In genomic region chr2:202374383-202374782, GRCh38 we compare ENCODE assay signal across 8 cellular contexts. TPM values are rescaled to one million over a fixed set of nuclear protein-coding genes. Genes with fewer than 3 reads are reported as not detected.
A peak's percentile ranks its signal among the peaks of the same experiment; 100 is the strongest.
DNase-seq lines count a peak whose midpoint lies in the region; ATAC-seq and TF ChIP-seq lines count a peak whose summit lies in the region.
"Not testable (repeated sequence)": the region's sequence is repeated elsewhere in the genome, so short reads cannot be mapped to it uniquely, and the experiment has no call there.

No MANE protein-coding gene starts in this region.

- H3K36me3 ChIP-seq in BLaER1; HUES6 (ENCODE audit: control insufficient read depth, insufficient read depth, low read length); esophagus squamous epithelium; lung (ENCODE audit: control insufficient read depth in 2 of 2, insufficient read depth in 2 of 2, low read length in 2 of 2); ovary; subcutaneous abdominal adipose tissue (ENCODE audit: control insufficient read depth in 5 of 5, insufficient read depth in 5 of 5, low read length in 5 of 5): not testable (repeated sequence)

- not testable (repeated sequence) for TF ChIP-seq CTCF in esophagus squamous epithelium (IDR thresholded peaks at IDR 0.05); lung (IDR thresholded peaks at IDR 0.05; ENCODE audit: control extremely low read depth, extremely low read depth); ovary (IDR thresholded peaks at IDR 0.05)

- not testable (repeated sequence) for ATAC-seq in lung (ENCODE audit: insufficient read depth, low FRiP score)

- H3K27ac Mint-ChIP-seq in T-helper 2 cell treated with Interferon-gamma antibody and Interleukin-4, amounts not matched to agents 5 μg/mL and 100 μg/mL, for 36 hours; activated naive CD8-positive, alpha-beta T cell: not testable (repeated sequence)

- not testable (repeated sequence) for H3K9me3 Mint-ChIP-seq in T-helper 2 cell treated with Interferon-gamma antibody and Interleukin-4, amounts not matched to agents 5 μg/mL and 100 μg/mL, for 36 hours; activated naive CD8-positive, alpha-beta T cell (ENCODE audit: low read depth)

- H3K27me3 Mint-ChIP-seq in T-helper 2 cell treated with Interferon-gamma antibody and Interleukin-4, amounts not matched to agents 5 μg/mL and 100 μg/mL, for 36 hours (ENCODE audit: low read depth); activated naive CD8-positive, alpha-beta T cell: not testable (repeated sequence)

- 89% methylated on average over 22 of the region's 22 CpGs for WGBS in esophagus squamous epithelium, 2 donors
- WGBS in lung, 2 donors, result 75 to 87% methylated on average over 22 of the region's 22 CpGs
- 92 to 94% (median 92%) methylated on average over 22 of the region's 22 CpGs for WGBS in ovary, 3 donors

- not testable (repeated sequence) for TF ChIP-seq POLR2A in esophagus squamous epithelium (IDR thresholded peaks at IDR 0.05); ovary (IDR thresholded peaks at IDR 0.05)

- H3K4me1 Mint-ChIP-seq in T-helper 2 cell treated with Interferon-gamma antibody and Interleukin-4, amounts not matched to agents 5 μg/mL and 100 μg/mL, for 36 hours (ENCODE audit: low read depth), result peaks cover 17% of the 10 kb centered on the region
- H3K4me1 Mint-ChIP-seq in activated naive CD8-positive, alpha-beta T cell (ENCODE audit: low read depth), result peaks cover 23% of the 10 kb centered on the region

- 0 out of 2 replicates have a peak overlapping the region, but pooled peaks have one; percentile 87 for H3K9ac ChIP-seq in BLaER1
- peak overlapping the region; percentile 61 for H3K9ac ChIP-seq in HUES6 (ENCODE audit: low read length)
- not testable (repeated sequence) for H3K9ac ChIP-seq in subcutaneous abdominal adipose tissue (ENCODE audit: low read length in 5 of 5)

- peak overlapping the region; percentile 83; the same call in 1 of the 2 replicates for H3K4me3 ChIP-seq in BLaER1
- H3K4me3 ChIP-seq in HUES6 (ENCODE audit: low read depth, low read length), result peak overlapping the region; percentile 92
- peak overlapping the region in 2 of 4 donors; percentile 86 to 90 for H3K4me3 ChIP-seq in esophagus squamous epithelium
- not testable (repeated sequence) for H3K4me3 ChIP-seq in lung, ovary
- H3K4me3 ChIP-seq in subcutaneous abdominal adipose tissue (ENCODE audit: low read depth in 1 of 5, low read length in 5 of 5), result peak overlapping the region in 3 of 5 donors; percentile 91 to 99 (median 92)

- 0 out of 2 replicates have a peak overlapping the region, but pooled peaks have one; percentile 87 for H3K4me2 ChIP-seq in BLaER1

- H3K4me3 Mint-ChIP-seq in T-helper 2 cell treated with Interferon-gamma antibody and Interleukin-4, amounts not matched to agents 5 μg/mL and 100 μg/mL, for 36 hours, result peak overlapping the region; percentile 1
- H3K4me3 Mint-ChIP-seq in activated naive CD8-positive, alpha-beta T cell, result peak overlapping the region; percentile 98

- not testable (repeated sequence) for H3K27ac ChIP-seq in BLaER1, ovary
- peak overlapping the region; percentile 97; the same call in 1 of the 2 replicates for H3K27ac ChIP-seq in HUES6 (ENCODE audit: low read depth, low read length)
- H3K27ac ChIP-seq in esophagus squamous epithelium, result peak overlapping the region in 3 of 4 donors; percentile 98
- peak overlapping the region; percentile 33 to 97 for H3K27ac ChIP-seq in lung (ENCODE audit: low read depth in 1 of 2, low read length in 1 of 2)
- H3K27ac ChIP-seq in subcutaneous abdominal adipose tissue (ENCODE audit: low read depth, low read length), result peak overlapping the region; percentile 96

- H3K4me1 ChIP-seq in BLaER1 (peaks cover 19% of the 10 kb centered on the region), esophagus squamous epithelium (peaks cover 0 to 27% (median 0%) of the 10 kb centered on the region in 3 donors), subcutaneous abdominal adipose tissue (ENCODE audit: control insufficient read depth in 5 of 5, insufficient read depth in 5 of 5, low read length in 5 of 5) (peaks cover 0 to 26% (median 20%) of the 10 kb centered on the region in 5 donors)
- not testable (repeated sequence) for H3K4me1 ChIP-seq in HUES6 (ENCODE audit: control insufficient read depth, insufficient read depth, low read length); lung (ENCODE audit: control insufficient read depth in 2 of 2, insufficient read depth in 2 of 2, low read length in 2 of 2); ovary (ENCODE audit: insufficient read depth)

- not testable (repeated sequence) for DNase-seq in T-helper 2 cell treated with Interferon-gamma antibody and Interleukin-4, amounts not matched to agents 5 μg/mL and 100 μg/mL, for 36 hours (ENCODE audit: low spot score); esophagus squamous epithelium (lab: John Stamatoyannopoulos, UW); lung (ENCODE audit: low spot score)
- DNase-seq in ovary, result peak in 4 of 5 donors; percentile 29 to 51 (median 44)

- not testable (repeated sequence) for H3K36me3 Mint-ChIP-seq in T-helper 2 cell treated with Interferon-gamma antibody and Interleukin-4, amounts not matched to agents 5 μg/mL and 100 μg/mL, for 36 hours (ENCODE audit: low read depth); activated naive CD8-positive, alpha-beta T cell

- intact Hi-C loops in esophagus squamous epithelium (cut with DNase I); ovary (cut with DNase I): not testable (repeated sequence)

- peaks cover 30% of the 10 kb centered on the region for H4K20me1 ChIP-seq in BLaER1

- H3K9me3 ChIP-seq in BLaER1; HUES6 (ENCODE audit: control insufficient read depth, insufficient read depth, low read depth, low read length); esophagus squamous epithelium; lung (ENCODE audit: control insufficient read depth in 2 of 2, insufficient read depth in 1 of 2, low read length in 1 of 2); ovary; subcutaneous abdominal adipose tissue (ENCODE audit: control insufficient read depth in 5 of 5, low read length in 5 of 5): not testable (repeated sequence)

- H3K27me3 ChIP-seq in BLaER1, result peaks cover 43% of the 10 kb centered on the region
- H3K27me3 ChIP-seq in HUES6 (ENCODE audit: control insufficient read depth, insufficient read depth, low read length); esophagus squamous epithelium; lung (ENCODE audit: control insufficient read depth, insufficient read depth); ovary; subcutaneous abdominal adipose tissue (ENCODE audit: control insufficient read depth in 5 of 5, insufficient read depth in 4 of 5, low read length in 5 of 5): not testable (repeated sequence)

- not testable (repeated sequence) for TF ChIP-seq EP300 in ovary (IDR thresholded peaks at IDR 0.05)

RNA-seq across cellular contexts. Expression of gene BMPR2, which starts 1.7 kb away (rescaled TPM):
- 10 to 100 TPM; 17.9 to 37.0 (median 22.3) TPM for total RNA-seq in esophagus squamous epithelium
- total RNA-seq in lung, result 100 to 1,000 TPM in 1 of 2 donors, 10 to 100 TPM in 1; 55.0 to 107 TPM
- polyA plus RNA-seq in lung, result 10 to 100 TPM; 11.4 to 18.3 TPM
- total RNA-seq in ovary, result 10 to 100 TPM; 37.8 to 55.5 (median 48.2) TPM
- polyA plus RNA-seq in ovary, result 10 to 100 TPM; 14.5 to 39.4 TPM
